1 cellular context compared by ENCODE assay signal in genomic region chr1:32886012-32886827, GRCh38.
TF ChIP-seq lines count a peak whose summit lies in the region.

TSS of gene HPCA (plus strand) at chr1:32886491. CDS start at chr1:32888899, 2,408 bp downstream.

TF ChIP-seq in HepG2, 621 proteins besides CTCF, POLR2A, EP300 and RAD21 (continued from another document and continues in another):
- TF ChIP-seq IRF1 (CRISPR knock-in tag; IDR thresholded peaks at IDR 0.05; ENCODE audit: low read depth) (peak; percentile 89; the same call in 1 of the 2 replicates), ZNF530 (CRISPR knock-in tag; IDR thresholded peaks at IDR 0.05; ENCODE audit: low read depth) (peak; percentile 97), POLR2AphosphoS5 (IDR thresholded peaks at IDR 0.05; ENCODE audit: low read depth, low read length) (no peak), ZNF180 (CRISPR knock-in tag; IDR thresholded peaks at IDR 0.05; ENCODE audit: borderline replicate concordance, low read depth) (peak; percentile 79; the same call in 1 of the 2 replicates), ZNF777 (CRISPR knock-in tag; IDR thresholded peaks at IDR 0.05) (peak; percentile 74), EHMT2 (IDR thresholded peaks at IDR 0.05; ENCODE audit: borderline replicate concordance, low read depth, low read length) (peak; percentile 99), ZZZ3 (CRISPR knock-in tag; IDR thresholded peaks at IDR 0.05; ENCODE audit: borderline replicate concordance) (no peak), MXD4 (CRISPR knock-in tag; IDR thresholded peaks at IDR 0.05) (peak; percentile 96), NCOR1 (IDR thresholded peaks at IDR 0.05; ENCODE audit: borderline replicate concordance, low read length) (no peak), ZNF737 (CRISPR knock-in tag; IDR thresholded peaks at IDR 0.05; ENCODE audit: borderline replicate concordance) (0 out of 2 replicates have a peak, but pooled peaks have one; percentile 72), ZBED4 (CRISPR knock-in tag; IDR thresholded peaks at IDR 0.05; ENCODE audit: borderline replicate concordance) (peak; percentile 94), ZNF143 (CRISPR knock-in tag; IDR thresholded peaks at IDR 0.05) (no peak), ZNF512B (CRISPR knock-in tag; IDR thresholded peaks at IDR 0.05; ENCODE audit: borderline replicate concordance) (no peak), E2F1 (CRISPR knock-in tag; IDR thresholded peaks at IDR 0.05) (peak; percentile 79), RFX3 (CRISPR knock-in tag; IDR thresholded peaks at IDR 0.05) (peak; percentile 62; the same call in 1 of the 2 replicates), CENPX (CRISPR knock-in tag; IDR thresholded peaks at IDR 0.05) (no peak), SMAD3 (CRISPR knock-in tag; IDR thresholded peaks at IDR 0.05) (peak; percentile 93), UBTF (CRISPR knock-in tag; IDR thresholded peaks at IDR 0.05) (peak; percentile 60), ZNF790 (CRISPR knock-in tag; IDR thresholded peaks at IDR 0.05; ENCODE audit: borderline replicate concordance) (peak; percentile 99), IKZF4 (CRISPR knock-in tag; IDR thresholded peaks at IDR 0.05; ENCODE audit: borderline replicate concordance, low read depth, not compliant biosample characterization) (peak; percentile 99), RFXANK (CRISPR knock-in tag; IDR thresholded peaks at IDR 0.05) (peak; percentile 95), ZBTB14 (CRISPR knock-in tag; IDR thresholded peaks at IDR 0.05) (peak; percentile 63; the same call in 1 of the 2 replicates), ZNF761 (CRISPR knock-in tag; conservative IDR thresholded peaks at IDR 0.05) (peak; percentile 96; the same call in 1 of the 2 replicates), ZNF546 (CRISPR knock-in tag; conservative IDR thresholded peaks at IDR 0.05) (peak; percentile 99), ZNF557 (CRISPR knock-in tag; IDR thresholded peaks at IDR 0.05) (peak; percentile 99), LCORL (IDR thresholded peaks at IDR 0.05) (no peak), LCORL (CRISPR knock-in tag; IDR thresholded peaks at IDR 0.05) (peak; percentile 56), BRCA1 (CRISPR knock-in tag; IDR thresholded peaks at IDR 0.05) (peak; percentile 95), NFIB (CRISPR knock-in tag; IDR thresholded peaks at IDR 0.05; ENCODE audit: borderline replicate concordance) (no peak), ZNF543 (CRISPR knock-in tag; IDR thresholded peaks at IDR 0.05) (peak; percentile 96), ZNF577 (CRISPR knock-in tag; IDR thresholded peaks at IDR 0.05; ENCODE audit: borderline replicate concordance, low read depth) (0 out of 2 replicates have a peak, but pooled peaks have one; percentile 82), HNF1B (CRISPR knock-in tag; IDR thresholded peaks at IDR 0.05) (peak; percentile 69), IKZF1 (IDR thresholded peaks at IDR 0.05) (no peak), CENPT (CRISPR knock-in tag; IDR thresholded peaks at IDR 0.05; ENCODE audit: low read depth) (peak; percentile 94; the same call in 1 of the 2 replicates), FOXC1 (CRISPR knock-in tag; IDR thresholded peaks at IDR 0.05; ENCODE audit: borderline replicate concordance) (peak; percentile 97; the same call in 1 of the 2 replicates), FOXJ3 (CRISPR knock-in tag; IDR thresholded peaks at IDR 0.05; ENCODE audit: borderline replicate concordance) (no peak), HINFP (CRISPR knock-in tag; IDR thresholded peaks at IDR 0.05; ENCODE audit: low read depth) (peak; percentile 87; the same call in 1 of the 2 replicates), GTF3A (CRISPR knock-in tag; conservative IDR thresholded peaks at IDR 0.05) (no peak), ZNF615 (CRISPR knock-in tag; IDR thresholded peaks at IDR 0.05; ENCODE audit: borderline replicate concordance) (peak; percentile 95; the same call in 1 of the 2 replicates), FOSL1 (CRISPR knock-in tag; IDR thresholded peaks at IDR 0.05; ENCODE audit: borderline replicate concordance) (0 out of 2 replicates have a peak, but pooled peaks have one; percentile 45), NR2C2 (CRISPR knock-in tag; IDR thresholded peaks at IDR 0.05; ENCODE audit: borderline replicate concordance) (peak; percentile 39; the same call in 1 of the 2 replicates), ZNF431 (CRISPR knock-in tag; IDR thresholded peaks at IDR 0.05; ENCODE audit: borderline replicate concordance, low read depth) (peak; percentile 95), ZKSCAN1 (IDR thresholded peaks at IDR 0.05; ENCODE audit: low read length) (no peak), LRRFIP1 (CRISPR knock-in tag; conservative IDR thresholded peaks at IDR 0.05) (peak; percentile 98)
